In genomic region chr10:132735341-132735775, GRCh38 we compare ENCODE assay signal across 18 cellular contexts. TPM values are rescaled to one million over a fixed set of nuclear protein-coding genes. Genes with fewer than 3 reads are reported as not detected.
DNase-seq lines count a peak whose midpoint lies in the region; ATAC-seq lines count a peak whose summit lies in the region.
"Had no signal": no experiment of that assay in that cellular context is flagged by ENCODE, and none has a peak within 500 bp of the region (broad histone marks: within the 10 kb centered on the region; RNA-seq: fewer than 3 reads in every experiment).

No MANE protein-coding gene starts in this region.

- no peaks in the 10 kb centered on the region for H3K36me3 Mint-ChIP-seq in immature natural killer cell

- ATAC-seq in GM18867 (IDR thresholded peaks at IDR 0.05; ENCODE audit: unreplicated experiment): no peak
- ATAC-seq: GM12878 had no signal

- no peak overlapping the region for H3K4me3 Mint-ChIP-seq in immature natural killer cell
- H3K4me3 Mint-ChIP-seq: CD14-positive monocyte had no signal

- H3K4me1 Mint-ChIP-seq in immature natural killer cell: no peaks in the 10 kb centered on the region
- H3K4me1 Mint-ChIP-seq: CD14-positive monocyte had no signal

- DNase-seq in DMS79 treated with DMSO at 0.1 percent for 48 hours (lab: John Stamatoyannopoulos, UW) (peak; percentile 25), DMS79 (lab: John Stamatoyannopoulos, UW) (no peak), medulla oblongata (ENCODE audit: extremely low spot score) (peak; percentile 58), NCI-H2171 treated with DMSO at 0.1 percent for 48 hours (lab: John Stamatoyannopoulos, UW) (no peak), immature natural killer cell (no peak)
- DNase-seq: Caco-2, GM23248, KBM-7, NCI-H1694, NCI-H2107, NCI-H446 had no signal

- peaks cover 0 to 6% (median 0%) of the 10 kb centered on the region in 3 donors for H3K27me3 Mint-ChIP-seq in immature natural killer cell (ENCODE audit: low read depth in 3 of 3)

- peak overlapping the region; percentile 99 for H3K27ac ChIP-seq in cingulate gyrus (ENCODE audit: low read depth, low read length)
- peak overlapping the region; percentile 99 for H3K27ac ChIP-seq in temporal lobe (ENCODE audit: low read depth, low read length)
- H3K27ac ChIP-seq: 22Rv1, GM23248, RWPE1 had no signal

- H3K9me3 Mint-ChIP-seq in immature natural killer cell: no peaks in the 10 kb centered on the region
- H3K9me3 Mint-ChIP-seq: CD14-positive monocyte had no signal

- H3K27ac Mint-ChIP-seq in immature natural killer cell: no peak overlapping the region

RNA-seq across cellular contexts. Expression of gene NKX6-2, which starts 50.6 kb away (rescaled TPM):
- not detected for total RNA-seq in temporal lobe
- polyA plus RNA-seq in immature natural killer cell: not detected
- total RNA-seq: Caco-2, GM12878, GM23248 had no signal
- polyA plus RNA-seq: CD14-positive monocyte had no signal

Comparison
In these comparisons a context has a peak if more than half of its experiments do, and no peak if none do; other contexts are left out.
1. DNase-seq: peak in DMS79 treated with DMSO at 0.1 percent for 48 hours (single experiment) and medulla oblongata (single experiment); none in DMS79 (single experiment), NCI-H2171 treated with DMSO at 0.1 percent for 48 hours (single experiment) and immature natural killer cell (0 of 3).